ENCODE assay signal across 1 cellular context in the genomic region with DNA sequence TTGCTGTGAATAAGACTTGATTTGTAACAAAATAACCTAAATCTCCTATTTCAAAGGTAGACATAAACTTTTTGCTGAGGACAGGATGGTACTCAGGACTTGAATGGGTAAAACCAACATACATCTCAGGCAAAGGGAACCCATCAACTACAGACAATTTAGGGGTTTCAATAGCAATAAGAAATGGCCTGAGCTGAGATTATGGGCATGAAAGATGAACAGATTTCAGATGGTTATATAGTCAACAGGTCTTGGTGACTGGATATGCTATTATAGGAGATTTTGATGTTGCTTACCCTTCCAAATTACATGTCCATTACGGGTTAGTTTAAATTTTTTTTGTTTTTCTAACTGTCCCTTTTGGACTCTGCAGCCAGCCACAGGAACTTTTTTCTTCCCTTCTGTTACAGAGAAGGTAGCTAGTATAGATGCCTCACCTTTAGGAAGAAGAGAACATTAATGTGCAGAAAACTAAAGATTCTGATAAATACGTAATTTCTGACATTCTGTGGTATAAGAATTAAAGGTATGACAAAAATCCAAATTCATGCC.
TF ChIP-seq lines count a peak whose summit lies in the region.

No MANE protein-coding gene starts in this region.

TF ChIP-seq in HEK293, 187 proteins besides CTCF, POLR2A, EP300 and RAD21:
- TF ChIP-seq ZNF114 (tag by site-specific recombination; IDR thresholded peaks at IDR 0.05) (no peak), ZNF843 (tag by site-specific recombination; IDR thresholded peaks at IDR 0.05) (no peak), SCRT2 (tag by site-specific recombination; IDR thresholded peaks at IDR 0.05) (peak; percentile 70), SCRT1 (tag by site-specific recombination; IDR thresholded peaks at IDR 0.05; ENCODE audit: borderline replicate concordance) (0 out of 2 replicates have a peak, but pooled peaks have one; percentile 15), MYNN (tag by site-specific recombination; IDR thresholded peaks at IDR 0.05; ENCODE audit: borderline replicate concordance) (no peak)
- TF ChIP-seq, protein P1, sequence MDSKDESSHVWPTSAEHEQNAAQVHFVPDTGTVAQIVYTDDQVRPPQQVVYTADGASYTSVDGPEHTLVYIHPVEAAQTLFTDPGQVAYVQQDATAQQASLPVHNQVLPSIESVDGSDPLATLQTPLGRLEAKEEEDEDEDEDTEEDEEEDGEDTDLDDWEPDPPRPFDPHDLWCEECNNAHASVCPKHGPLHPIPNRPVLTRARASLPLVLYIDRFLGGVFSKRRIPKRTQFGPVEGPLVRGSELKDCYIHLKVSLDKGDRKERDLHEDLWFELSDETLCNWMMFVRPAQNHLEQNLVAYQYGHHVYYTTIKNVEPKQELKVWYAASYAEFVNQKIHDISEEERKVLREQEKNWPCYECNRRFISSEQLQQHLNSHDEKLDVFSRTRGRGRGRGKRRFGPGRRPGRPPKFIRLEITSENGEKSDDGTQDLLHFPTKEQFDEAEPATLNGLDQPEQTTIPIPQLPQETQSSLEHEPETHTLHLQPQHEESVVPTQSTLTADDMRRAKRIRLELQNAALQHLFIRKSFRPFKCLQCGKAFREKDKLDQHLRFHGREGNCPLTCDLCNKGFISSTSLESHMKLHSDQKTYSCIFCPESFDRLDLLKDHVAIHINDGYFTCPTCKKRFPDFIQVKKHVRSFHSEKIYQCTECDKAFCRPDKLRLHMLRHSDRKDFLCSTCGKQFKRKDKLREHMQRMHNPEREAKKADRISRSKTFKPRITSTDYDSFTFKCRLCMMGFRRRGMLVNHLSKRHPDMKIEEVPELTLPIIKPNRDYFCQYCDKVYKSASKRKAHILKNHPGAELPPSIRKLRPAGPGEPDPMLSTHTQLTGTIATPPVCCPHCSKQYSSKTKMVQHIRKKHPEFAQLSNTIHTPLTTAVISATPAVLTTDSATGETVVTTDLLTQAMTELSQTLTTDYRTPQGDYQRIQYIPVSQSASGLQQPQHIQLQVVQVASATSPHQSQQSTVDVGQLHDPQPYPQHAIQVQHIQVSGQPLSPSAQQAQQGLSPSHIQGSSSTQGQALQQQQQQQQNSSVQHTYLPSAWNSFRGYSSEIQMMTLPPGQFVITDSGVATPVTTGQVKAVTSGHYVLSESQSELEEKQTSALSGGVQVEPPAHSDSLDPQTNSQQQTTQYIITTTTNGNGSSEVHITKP (tag by site-specific recombination; IDR thresholded peaks at IDR 0.05), result peak; percentile 45; the same call in 1 of the 2 replicates
TF ChIP-seq in HEK293: peak in this region for 3.
